In genomic region chr1:154974086-154974807, GRCh38 we compare ENCODE assay signal across 1 cellular context.
TF ChIP-seq lines count a peak whose summit lies in the region.

CKS1B (plus strand) TSS chr1:154974681; CDS start chr1:154974746, 65 bp downstream.

TF ChIP-seq in GM12878, 131 proteins besides CTCF, POLR2A, EP300 and RAD21 (continued from another document and continues in another):
- TF ChIP-seq ZBTB33 (IDR thresholded peaks at IDR 0.05) (no peak), MLLT1 (IDR thresholded peaks at IDR 0.05) (0 out of 2 replicates have a peak, but pooled peaks have one; percentile 21), POLR2AphosphoS5 (IDR thresholded peaks at IDR 0.05; ENCODE audit: low read length) (peak; percentile 58), ZNF274 (IDR thresholded peaks at IDR 0.05; ENCODE audit: insufficient read depth, insufficient read length) (no peak), BRCA1 (IDR thresholded peaks at IDR 0.05; ENCODE audit: low read depth, low read length) (0 out of 2 replicates have a peak, but pooled peaks have one; percentile 35), NKRF (conservative IDR thresholded peaks at IDR 0.05) (peak; percentile 100), WRNIP1 (IDR thresholded peaks at IDR 0.05; ENCODE audit: borderline replicate concordance, low read depth, low read length) (no peak), RELA (IDR thresholded peaks at IDR 0.05; ENCODE audit: borderline replicate concordance, partially characterized antibody) (no peak), KLF5 (IDR thresholded peaks at IDR 0.05; ENCODE audit: partially characterized antibody) (peak; percentile 70), SREBF2 (IDR thresholded peaks at IDR 0.05; ENCODE audit: low read length) (no peak), CEBPZ (IDR thresholded peaks at IDR 0.05; ENCODE audit: low read depth, low read length) (peak; percentile 86), KAT2A (conservative IDR thresholded peaks at IDR 0.05; ENCODE audit: control insufficient read depth, low read depth, low read length) (no peak), SPI1 (IDR thresholded peaks at IDR 0.05; ENCODE audit: borderline replicate concordance, insufficient read depth, low read depth, low read length) (no peak), RCOR1 (conservative IDR thresholded peaks at IDR 0.05; ENCODE audit: low read depth, low read length) (no peak), ZNF592 (IDR thresholded peaks at IDR 0.05) (0 out of 2 replicates have a peak, but pooled peaks have one; percentile 12), CEBPB (IDR thresholded peaks at IDR 0.05; ENCODE audit: borderline replicate concordance in 1 of 2, low read depth in 2 of 2, low read length in 2 of 2) (no peak), JUNB (IDR thresholded peaks at IDR 0.05) (no peak; the same call in 1 of the 2 replicates), YBX1 (IDR thresholded peaks at IDR 0.05) (no peak), E2F4 (IDR thresholded peaks at IDR 0.05; ENCODE audit: low read depth, low read length) (peak; percentile 99), E4F1 (IDR thresholded peaks at IDR 0.05; ENCODE audit: borderline replicate concordance, partially characterized antibody) (peak; percentile 64), ZBTB40 (IDR thresholded peaks at IDR 0.05; ENCODE audit: borderline replicate concordance) (peak; percentile 99), ZBED1 (IDR thresholded peaks at IDR 0.05; ENCODE audit: borderline replicate concordance) (no peak), TCF7 (IDR thresholded peaks at IDR 0.05; ENCODE audit: borderline replicate concordance) (no peak), KDM1A (IDR thresholded peaks at IDR 0.05; ENCODE audit: borderline replicate concordance) (no peak), FOS (IDR thresholded peaks at IDR 0.05; ENCODE audit: borderline replicate concordance, extremely low read depth, insufficient read length) (peak; percentile 91), NR2F1 (conservative IDR thresholded peaks at IDR 0.05) (peak; percentile 100)
- TF ChIP-seq, protein P1, sequence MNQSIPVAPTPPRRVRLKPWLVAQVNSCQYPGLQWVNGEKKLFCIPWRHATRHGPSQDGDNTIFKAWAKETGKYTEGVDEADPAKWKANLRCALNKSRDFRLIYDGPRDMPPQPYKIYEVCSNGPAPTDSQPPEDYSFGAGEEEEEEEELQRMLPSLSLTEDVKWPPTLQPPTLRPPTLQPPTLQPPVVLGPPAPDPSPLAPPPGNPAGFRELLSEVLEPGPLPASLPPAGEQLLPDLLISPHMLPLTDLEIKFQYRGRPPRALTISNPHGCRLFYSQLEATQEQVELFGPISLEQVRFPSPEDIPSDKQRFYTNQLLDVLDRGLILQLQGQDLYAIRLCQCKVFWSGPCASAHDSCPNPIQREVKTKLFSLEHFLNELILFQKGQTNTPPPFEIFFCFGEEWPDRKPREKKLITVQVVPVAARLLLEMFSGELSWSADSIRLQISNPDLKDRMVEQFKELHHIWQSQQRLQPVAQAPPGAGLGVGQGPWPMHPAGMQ (IDR thresholded peaks at IDR 0.05; ENCODE audit: borderline replicate concordance), result no peak
- TF ChIP-seq, protein P2, sequence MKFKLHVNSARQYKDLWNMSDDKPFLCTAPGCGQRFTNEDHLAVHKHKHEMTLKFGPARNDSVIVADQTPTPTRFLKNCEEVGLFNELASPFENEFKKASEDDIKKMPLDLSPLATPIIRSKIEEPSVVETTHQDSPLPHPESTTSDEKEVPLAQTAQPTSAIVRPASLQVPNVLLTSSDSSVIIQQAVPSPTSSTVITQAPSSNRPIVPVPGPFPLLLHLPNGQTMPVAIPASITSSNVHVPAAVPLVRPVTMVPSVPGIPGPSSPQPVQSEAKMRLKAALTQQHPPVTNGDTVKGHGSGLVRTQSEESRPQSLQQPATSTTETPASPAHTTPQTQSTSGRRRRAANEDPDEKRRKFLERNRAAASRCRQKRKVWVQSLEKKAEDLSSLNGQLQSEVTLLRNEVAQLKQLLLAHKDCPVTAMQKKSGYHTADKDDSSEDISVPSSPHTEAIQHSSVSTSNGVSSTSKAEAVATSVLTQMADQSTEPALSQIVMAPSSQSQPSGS (IDR thresholded peaks at IDR 0.05; ENCODE audit: low read length), result no peak
